In genomic region chr6:36926711-36927110, GRCh38 we compare ENCODE assay signal across 27 cellular contexts. TPM values are rescaled to one million over a fixed set of nuclear protein-coding genes. Genes with fewer than 3 reads are reported as not detected.
DNase-seq lines count a peak whose midpoint lies in the region; ATAC-seq and TF ChIP-seq lines count a peak whose summit lies in the region.
"Had no signal": no experiment of that assay in that cellular context is flagged by ENCODE, and none has a peak within 500 bp of the region (broad histone marks: within the 10 kb centered on the region; RNA-seq: fewer than 3 reads in every experiment).

No MANE protein-coding gene starts in this region.

- H3K4me3 ChIP-seq in right atrium auricular region (no peak overlapping the region), heart right ventricle (no peak overlapping the region), vagina (no peak overlapping the region)
- H3K4me3 ChIP-seq: SK-N-MC had no signal

- ATAC-seq in heart right ventricle = no peak
- no peak for ATAC-seq in HG02763 (IDR thresholded peaks at IDR 0.05; ENCODE audit: unreplicated experiment)
- ATAC-seq: activated CD4-positive, CD25-positive, alpha-beta regulatory T cell treated with anti-CD3 and anti-CD28 coated beads, Interleukin-2, amount 50 U/mL, for 24 hours; activated naive CD8-positive, alpha-beta T cell treated with anti-CD3 and anti-CD28 coated beads, Interleukin-2, amount 50 U/mL, for 24 hours had no signal

- H3K4me3 Mint-ChIP-seq in osteocyte (ENCODE audit: unreplicated experiment) = peak overlapping the region; percentile 40
- H3K4me3 Mint-ChIP-seq: activated naive CD8-positive, alpha-beta T cell treated with anti-CD3 and anti-CD28 coated beads, Interleukin-2, amount 50 U/mL, for 24 hours; brain; naive B cell had no signal

- 74 to 82% methylated on average over 7 of the region's 7 CpGs for WGBS in heart right ventricle, 2 donors

- DNase-seq in right atrium auricular region (ENCODE audit: low spot score) (no peak), heart right ventricle (no peak), brain pericyte (ENCODE audit: low read depth, low spot score) (peak; percentile 68), osteocyte (ENCODE audit: extremely low spot score, unreplicated experiment) (no peak), vagina (ENCODE audit: extremely low spot score in 2 of 2) (no peak), NAMALWA (ENCODE audit: low spot score) (no peak), MV-4-11 (lab: John Stamatoyannopoulos, UW) (no peak)
- DNase-seq: ACHN; activated CD4-positive, alpha-beta T cell treated with anti-CD3 and anti-CD28 coated beads, Interleukin-2, amount 50 U/mL, for 48 hours; activated naive CD8-positive, alpha-beta T cell treated with anti-CD3 and anti-CD28 coated beads, Interleukin-2, amount 50 U/mL, for 24 hours; BE2C; DMS53; effector memory CD4-positive, alpha-beta T cell; foreskin fibroblast; left colon; naive B cell; NCI-H510A; nucleus accumbens; small intestine; stimulated activated CD4-positive, alpha-beta T cell treated with anti-CD3 and anti-CD28 coated beads, Interleukin-2, amount 100 ng/mL, for 24 hours; substantia nigra had no signal

- TF ChIP-seq POLR2A in vagina (IDR thresholded peaks at IDR 0.05) = no peak

- peak overlapping the region; percentile 90 for H3K27ac Mint-ChIP-seq in osteocyte (ENCODE audit: unreplicated experiment)

- no peaks in the 10 kb centered on the region for H3K9me3 Mint-ChIP-seq in osteocyte (ENCODE audit: unreplicated experiment)
- H3K9me3 Mint-ChIP-seq: activated naive CD8-positive, alpha-beta T cell treated with anti-CD3 and anti-CD28 coated beads, Interleukin-2, amount 50 U/mL, for 24 hours; brain; naive B cell had no signal

- peaks cover 69% of the 10 kb centered on the region for H3K4me1 Mint-ChIP-seq in osteocyte (ENCODE audit: unreplicated experiment)

- peaks cover 22% of the 10 kb centered on the region for H3K36me3 ChIP-seq in right atrium auricular region
- peaks cover 0 to 45% (median 25%) of the 10 kb centered on the region in 9 donors for H3K36me3 ChIP-seq in heart right ventricle
- peaks cover 0 to 21% of the 10 kb centered on the region in 2 donors for H3K36me3 ChIP-seq in vagina
- H3K36me3 ChIP-seq: BE2C had no signal

- H3K4me1 ChIP-seq in right atrium auricular region (peaks cover 0 to 20% of the 10 kb centered on the region in 2 donors), heart right ventricle (peaks cover 0 to 37% (median 20%) of the 10 kb centered on the region in 9 donors), vagina (peaks cover 47% of the 10 kb centered on the region)

- peaks cover 15% of the 10 kb centered on the region for H3K36me3 Mint-ChIP-seq in osteocyte (ENCODE audit: unreplicated experiment)

- H3K27me3 Mint-ChIP-seq in osteocyte (ENCODE audit: unreplicated experiment) = no peaks in the 10 kb centered on the region
- H3K27me3 Mint-ChIP-seq: activated naive CD8-positive, alpha-beta T cell treated with anti-CD3 and anti-CD28 coated beads, Interleukin-2, amount 50 U/mL, for 24 hours; brain; naive B cell had no signal

- H3K9me3 ChIP-seq in right atrium auricular region = no peaks in the 10 kb centered on the region
- H3K9me3 ChIP-seq in heart right ventricle = no peaks in the 10 kb centered on the region
- no peaks in the 10 kb centered on the region for H3K9me3 ChIP-seq in vagina
- H3K9me3 ChIP-seq: BE2C had no signal

- peak overlapping the region; percentile 39 to 54 for H3K27ac ChIP-seq in right atrium auricular region
- peak overlapping the region in 5 of 10 donors; percentile 51 to 83 (median 65) for H3K27ac ChIP-seq in heart right ventricle
- H3K27ac ChIP-seq in vagina = peak overlapping the region; percentile 73
- H3K27ac ChIP-seq: KMS-11, SK-N-MC had no signal

- TF ChIP-seq CTCF in right atrium auricular region (IDR thresholded peaks at IDR 0.05) = no peak
- TF ChIP-seq CTCF in heart right ventricle (IDR thresholded peaks at IDR 0.05) = no peak
- TF ChIP-seq CTCF in osteocyte (IDR thresholded peaks at IDR 0.05) = no peak
- no peak for TF ChIP-seq CTCF in vagina (IDR thresholded peaks at IDR 0.05)

- H3K27me3 ChIP-seq in right atrium auricular region (no peaks in the 10 kb centered on the region), heart right ventricle (no peaks in the 10 kb centered on the region), vagina (no peaks in the 10 kb centered on the region)
- H3K27me3 ChIP-seq: BE2C had no signal

- intact Hi-C loops in heart right ventricle (cut with DNase I) (no loop called here), vagina (cut with DNase I) (no loop called here)

RNA-seq across cellular contexts. Expression of gene PI16, which starts 27.8 kb away (rescaled TPM):
- total RNA-seq in right atrium auricular region (10 to 100 TPM; 14.2 to 48.5 TPM), heart right ventricle (10 to 100 TPM in 9 of 10 donors, 1 to 10 TPM in 1; 4.4 to 38.9 (median 18.7) TPM), osteocyte (not detected in 2 replicates), vagina (88.6 TPM)
- 10 to 100 TPM in 1 of 2 donors, 1 to 10 TPM in 1; 6.3 to 38.6 TPM for polyA plus RNA-seq in heart right ventricle
- total RNA-seq: epithelial cell of proximal tubule had no signal

RNA-seq across cellular contexts. Expression of gene C6orf89, which starts 41.0 kb away (rescaled TPM):
- total RNA-seq in right atrium auricular region = 10 to 100 TPM; 55.0 to 59.5 TPM
- total RNA-seq in heart right ventricle = 100 to 1,000 TPM in 1 of 10 donors, 10 to 100 TPM in 9; 64.6 to 104 (median 74.7) TPM
- polyA plus RNA-seq in heart right ventricle = 10 to 100 TPM; 22.5 to 23.1 TPM
- 71.2 and 73.2 TPM in 2 replicates for total RNA-seq in osteocyte
- 36.8 TPM for total RNA-seq in vagina

RNA-seq across cellular contexts. Expression of gene PPIL1, which starts 52.1 kb away (rescaled TPM):
- total RNA-seq in right atrium auricular region = 10 to 100 TPM; 41.1 to 53.7 TPM
- 100 to 1,000 TPM in 2 of 10 donors, 10 to 100 TPM in 8; 34.5 to 106 (median 49.2) TPM for total RNA-seq in heart right ventricle
- polyA plus RNA-seq in heart right ventricle = 10 to 100 TPM; 21.1 to 50.3 TPM
- 21.0 and 21.4 TPM in 2 replicates for total RNA-seq in osteocyte
- 18.9 TPM for total RNA-seq in vagina

RNA-seq across cellular contexts. Expression of gene MTCH1, which starts 59.3 kb away (rescaled TPM):
- 100 to 1,000 TPM; 155 to 259 TPM for total RNA-seq in right atrium auricular region
- 100 to 1,000 TPM; 127 to 296 (median 156) TPM for total RNA-seq in heart right ventricle
- 100 to 1,000 TPM in 1 of 2 donors, 10 to 100 TPM in 1; 82.6 to 341 TPM for polyA plus RNA-seq in heart right ventricle
- total RNA-seq in osteocyte = 175 and 180 TPM in 2 replicates
- total RNA-seq in vagina = 233 TPM
